Comparison of ENCODE assay signal across 7 cellular contexts in the genomic region with DNA sequence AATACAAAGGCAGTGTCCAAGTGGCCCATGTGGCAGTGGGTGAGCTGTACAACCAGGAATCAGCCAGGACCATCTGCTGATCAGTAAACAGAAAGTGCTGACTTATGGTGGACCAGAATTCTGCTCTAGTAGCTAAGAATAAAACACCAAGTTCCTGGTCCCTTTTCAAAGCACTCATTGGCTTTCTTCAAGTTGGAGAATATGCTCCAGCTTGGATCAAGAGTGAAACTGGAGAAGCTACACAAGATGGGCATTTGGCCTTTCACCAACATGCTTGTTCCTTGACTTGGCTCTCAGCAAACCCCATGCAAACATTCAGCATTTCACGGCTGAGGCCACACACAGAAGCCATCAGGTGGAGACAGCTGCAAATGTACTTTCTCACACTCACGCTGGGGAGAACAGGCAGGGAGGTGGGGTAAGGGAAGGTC. TPM values are rescaled to one million over a fixed set of nuclear protein-coding genes. Genes with fewer than 3 reads are reported as not detected.
DNase-seq lines count a peak whose midpoint lies in the region; ATAC-seq, FAIRE-seq and TF ChIP-seq lines count a peak whose summit lies in the region.

No MANE protein-coding gene starts in this region.

- H3K36me3 ChIP-seq in gastrocnemius medialis, result no peaks in the 10 kb centered on the region
- no peaks in the 10 kb centered on the region for H3K36me3 ChIP-seq in HepG2 (replicated peaks in 1 of 2; ENCODE audit: control insufficient read depth in 1 of 2, insufficient read depth in 2 of 2, low read length in 2 of 2)

- H3K4me3 ChIP-seq in gastrocnemius medialis (peak overlapping the region in 2 of 4 donors; percentile 17 to 23), HepG2 (replicated peaks in 1 of 3; ENCODE audit: insufficient read depth in 1 of 3, low read depth in 2 of 3, low read length in 3 of 3) (no peak overlapping the region)

- TF ChIP-seq CTCF in gastrocnemius medialis (IDR thresholded peaks at IDR 0.05 in 4 of 5, conservative IDR thresholded peaks at IDR 0.05 in 1 of 5) (no peak), HepG2 (CRISPR knock-in tag; IDR thresholded peaks at IDR 0.05) (no peak)

- H3K4me2 ChIP-seq in HepG2 (ENCODE audit: low read depth, low read length), result no peak overlapping the region

- TF ChIP-seq EP300 in HepG2 (IDR thresholded peaks at IDR 0.05; ENCODE audit: low read depth in 2 of 2, low read length in 2 of 2) (no peak), HepG2 (CRISPR knock-in tag; IDR thresholded peaks at IDR 0.05; ENCODE audit: borderline replicate concordance) (no peak)

- POLR2A ChIA-PET in HepG2 (lab: Yijun Ruan, JAX), result no interaction called here

- no peak overlapping the region for H2AFZ ChIP-seq in HepG2 (ENCODE audit: low read length)

- in situ Hi-C loops in gastrocnemius medialis (cut with MboI; ENCODE audit: low sequenced_read_pairs in 4 of 4) (no loop called here), HepG2 (cut with HindIII; ENCODE audit: extremely low pct_ligation_motif_present, low pct_unique_long_range_greater_than_20kb) (no loop called here)

- no peaks in the 10 kb centered on the region for H3K79me2 ChIP-seq in HepG2 (ENCODE audit: insufficient read depth, low read length)

- no TSS peak for BruUV-seq in HepG2 (replicated peaks; lab: Mats Ljungman, UMichigan)

- CTCF ChIA-PET in HepG2 (lab: Yijun Ruan, JAX; ENCODE audit: low intra/inter-chr PET ratio, low total read pairs), result no interaction called here

- FAIRE-seq in HepG2 (lab: Jason Lieb, UNC), result no peak

- ATAC-seq in GM19023 (IDR thresholded peaks at IDR 0.05; ENCODE audit: unreplicated experiment) (peak; percentile 86), HG02870 (IDR thresholded peaks at IDR 0.05; ENCODE audit: unreplicated experiment) (peak; percentile 75), gastrocnemius medialis (peak; percentile 88 to 91), HepG2 (no peak)

- no peaks in the 10 kb centered on the region for H4K20me1 ChIP-seq in HepG2 (ENCODE audit: insufficient read depth, low read length)

- intact Hi-C loops in gastrocnemius medialis (cut with DNase I; ENCODE audit: low total_unique reads) (no loop called here), HepG2 (cut with micrococcal nuclease; ENCODE audit: unreplicated experiment) (no loop called here)

- no peak overlapping the region for H3K9ac ChIP-seq in HepG2 (ENCODE audit: insufficient read depth, low read depth, low read length)

- no peak for TF ChIP-seq POLR2A in gastrocnemius medialis (IDR thresholded peaks at IDR 0.05)
- TF ChIP-seq POLR2A in HepG2 (IDR thresholded peaks at IDR 0.05; ENCODE audit: insufficient read depth in 1 of 2, low read depth in 2 of 2, low read length in 2 of 2), result no peak

- DNase-seq in SHP77 (lab: John Stamatoyannopoulos, UW) (peak; percentile 55 to 65), gastrocnemius medialis (peak; percentile 32 to 67), DMS79 (lab: John Stamatoyannopoulos, UW) (no peak), HepG2 (ENCODE audit: low spot score) (no peak)
- no peak for DNase-seq in activated CD4-positive, alpha-beta T cell treated with anti-CD3 and anti-CD28 coated beads, Interleukin-2, amount 50 U/mL, for 48 hours

- TF ChIP-seq RAD21 in HepG2 (CRISPR knock-in tag; IDR thresholded peaks at IDR 0.05), result no peak

- H3K9me3 ChIP-seq in gastrocnemius medialis, result no peaks in the 10 kb centered on the region
- H3K9me3 ChIP-seq in HepG2 (ENCODE audit: low read length), result no peaks in the 10 kb centered on the region

- peak overlapping the region; percentile 57 to 79 (median 73) for H3K27ac ChIP-seq in gastrocnemius medialis
- no peak overlapping the region for H3K27ac ChIP-seq in HepG2 (ENCODE audit: extremely low read length, insufficient read depth, low read length)

- WGBS in HepG2 (ENCODE audit: low lambda C conversion rate), result 75% methylated on average over 2 of the region's 2 CpGs

- no peaks in the 10 kb centered on the region for H3K27me3 ChIP-seq in gastrocnemius medialis
- no peaks in the 10 kb centered on the region for H3K27me3 ChIP-seq in HepG2 (ENCODE audit: control insufficient read depth in 1 of 2, insufficient read depth in 2 of 2, low read length in 2 of 2)

- peaks cover 20 to 33% of the 10 kb centered on the region in 2 donors for H3K4me1 ChIP-seq in gastrocnemius medialis
- H3K4me1 ChIP-seq in HepG2 (ENCODE audit: insufficient read depth, low read length), result peaks cover 20% of the 10 kb centered on the region

TF ChIP-seq in HepG2, 621 proteins besides CTCF, POLR2A, EP300 and RAD21 (continues in another document):
- TF ChIP-seq, protein P1, sequence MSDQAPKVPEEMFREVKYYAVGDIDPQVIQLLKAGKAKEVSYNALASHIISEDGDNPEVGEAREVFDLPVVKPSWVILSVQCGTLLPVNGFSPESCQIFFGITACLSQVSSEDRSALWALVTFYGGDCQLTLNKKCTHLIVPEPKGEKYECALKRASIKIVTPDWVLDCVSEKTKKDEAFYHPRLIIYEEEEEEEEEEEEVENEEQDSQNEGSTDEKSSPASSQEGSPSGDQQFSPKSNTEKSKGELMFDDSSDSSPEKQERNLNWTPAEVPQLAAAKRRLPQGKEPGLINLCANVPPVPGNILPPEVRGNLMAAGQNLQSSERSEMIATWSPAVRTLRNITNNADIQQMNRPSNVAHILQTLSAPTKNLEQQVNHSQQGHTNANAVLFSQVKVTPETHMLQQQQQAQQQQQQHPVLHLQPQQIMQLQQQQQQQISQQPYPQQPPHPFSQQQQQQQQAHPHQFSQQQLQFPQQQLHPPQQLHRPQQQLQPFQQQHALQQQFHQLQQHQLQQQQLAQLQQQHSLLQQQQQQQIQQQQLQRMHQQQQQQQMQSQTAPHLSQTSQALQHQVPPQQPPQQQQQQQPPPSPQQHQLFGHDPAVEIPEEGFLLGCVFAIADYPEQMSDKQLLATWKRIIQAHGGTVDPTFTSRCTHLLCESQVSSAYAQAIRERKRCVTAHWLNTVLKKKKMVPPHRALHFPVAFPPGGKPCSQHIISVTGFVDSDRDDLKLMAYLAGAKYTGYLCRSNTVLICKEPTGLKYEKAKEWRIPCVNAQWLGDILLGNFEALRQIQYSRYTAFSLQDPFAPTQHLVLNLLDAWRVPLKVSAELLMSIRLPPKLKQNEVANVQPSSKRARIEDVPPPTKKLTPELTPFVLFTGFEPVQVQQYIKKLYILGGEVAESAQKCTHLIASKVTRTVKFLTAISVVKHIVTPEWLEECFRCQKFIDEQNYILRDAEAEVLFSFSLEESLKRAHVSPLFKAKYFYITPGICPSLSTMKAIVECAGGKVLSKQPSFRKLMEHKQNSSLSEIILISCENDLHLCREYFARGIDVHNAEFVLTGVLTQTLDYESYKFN (CRISPR knock-in tag; conservative IDR thresholded peaks at IDR 0.05), result no peak
- TF ChIP-seq ZNF709 (CRISPR knock-in tag; IDR thresholded peaks at IDR 0.05), result no peak

RNA-seq across cellular contexts. Expression of a gene that starts 32.1 kb away (rescaled TPM):
- total RNA-seq in gastrocnemius medialis (1 to 10 TPM; 2.4 to 6.2 (median 3.6) TPM), HepG2 (2016; rRNA removed; fragmentation: Illumina TruSeq; extraction: Trizol) (9.0 and 11.9 TPM in 2 replicates)
- 16.8 and 18.3 TPM in 2 replicates for total RNA-seq in HepG2 (2016; cell fraction: cytosol; rRNA removed; fragmentation: Illumina TruSeq; extraction: Trizol; ENCODE audit: low read depth)
- 10.2 and 12.7 TPM in 2 replicates for total RNA-seq in HepG2 (2016; cell fraction: insoluble cytoplasmic fraction; rRNA removed; fragmentation: Illumina TruSeq; extraction: Trizol)
- 20.1 and 23.6 TPM in 2 replicates for total RNA-seq in HepG2 (2016; cell fraction: membrane; rRNA removed; fragmentation: Illumina TruSeq; extraction: Trizol)
- total RNA-seq in HepG2 (2016; cell fraction: nucleus; rRNA removed; fragmentation: Illumina TruSeq; extraction: Trizol), result 8.5 and 10.1 TPM in 2 replicates
- 4.3 and 4.8 TPM in 2 replicates for polyA plus RNA-seq in HepG2 (2011; rRNA removed)
- 3.3 and 4.3 TPM in 2 replicates for polyA plus RNA-seq in HepG2 (2011; cell fraction: cytosol; rRNA removed)
- 2.8 and 3.5 TPM in 2 replicates for polyA plus RNA-seq in HepG2 (2011; cell fraction: nucleus; rRNA removed)
- 1.4 and 3.0 TPM in 2 replicates for polyA plus RNA-seq in HepG2 (2012)
- 10.2 and 16.4 TPM in 2 replicates for polyA plus RNA-seq in HepG2 (2016; cell fraction: cytosol; fragmentation: Illumina TruSeq; extraction: Trizol; ENCODE audit: low read depth)
- 8.3 and 11.1 TPM in 2 replicates for polyA plus RNA-seq in HepG2 (2016; cell fraction: insoluble cytoplasmic fraction; fragmentation: Illumina TruSeq; extraction: Trizol; ENCODE audit: low read depth)
- 17.2 and 19.6 TPM in 2 replicates for polyA plus RNA-seq in HepG2 (2016; cell fraction: membrane; fragmentation: Illumina TruSeq; extraction: Trizol; ENCODE audit: low read depth)
- polyA plus RNA-seq in HepG2 (2016; cell fraction: nucleus; fragmentation: Illumina TruSeq; extraction: Trizol; ENCODE audit: insufficient read depth, low read depth), result 6.8 and 8.9 TPM in 2 replicates
- polyA minus RNA-seq in HepG2 (2011; rRNA and poly(A)+ RNA removed; ENCODE audit: low replicate concordance), result 1.9 and 10.3 TPM in 2 replicates
- polyA minus RNA-seq in HepG2 (2011; cell fraction: cytosol; rRNA and poly(A)+ RNA removed), result 1.4 and 3.9 TPM in 2 replicates
- polyA minus RNA-seq in HepG2 (2011; cell fraction: nucleus; rRNA and poly(A)+ RNA removed), result 4.5 and 7.2 TPM in 2 replicates

Comparison
In these comparisons a context has a peak if more than half of its experiments do, and no peak if none do; other contexts are left out.
1. DNase-seq: peak in SHP77 (2 of 2) and gastrocnemius medialis (2 of 2); none in DMS79 (single experiment), HepG2 (single experiment) and activated CD4-positive, alpha-beta T cell treated with anti-CD3 and anti-CD28 coated beads, Interleukin-2, amount 50 U/mL, for 48 hours (0 of 2).